Comparison of ENCODE assay signal across 1 cellular context in genomic region chr12:125121095-125121494, GRCh38.
TF ChIP-seq lines count a peak whose summit lies in the region.

No MANE protein-coding gene starts in this region.

TF ChIP-seq in IMR-90, 13 proteins besides CTCF, POLR2A, EP300 and RAD21 (continued from another document):
- no peak for TF ChIP-seq CEBPB (IDR thresholded peaks at IDR 0.05; ENCODE audit: low read depth, low read length)
- no peak for TF ChIP-seq MAZ (IDR thresholded peaks at IDR 0.05; ENCODE audit: borderline replicate concordance, low read depth, low read length)
- TF ChIP-seq USF2 (IDR thresholded peaks at IDR 0.05; ENCODE audit: low read depth, low read length) = no peak
- no peak for TF ChIP-seq RFX5 (IDR thresholded peaks at IDR 0.05; ENCODE audit: low read depth, low read length)
- TF ChIP-seq NFE2L2 (IDR thresholded peaks at IDR 0.05; ENCODE audit: low read depth, low read length) = no peak
